ENCODE assay signal across 12 cellular contexts in genomic region chr11:60950024-60950423, GRCh38. TPM values are rescaled to one million over a fixed set of nuclear protein-coding genes. Genes with fewer than 3 reads are reported as not detected.
DNase-seq lines count a peak whose midpoint lies in the region; ATAC-seq and TF ChIP-seq lines count a peak whose summit lies in the region.
"Had no signal": no experiment of that assay in that cellular context is flagged by ENCODE, and none has a peak within 500 bp of the region (broad histone marks: within the 10 kb centered on the region; RNA-seq: fewer than 3 reads in every experiment).

No MANE protein-coding gene starts in this region.

- ATAC-seq in Right ventricle myocardium inferior (no peak), naive B cell (ENCODE audit: low read depth in 2 of 2) (no peak)

- H3K27ac Mint-ChIP-seq in activated naive CD8-positive, alpha-beta T cell: peak overlapping the region; percentile 79
- H3K27ac Mint-ChIP-seq in naive B cell: peak overlapping the region; percentile 33 to 97 (median 76)

- H3K9me3 ChIP-seq in right atrium auricular region: no peaks in the 10 kb centered on the region
- no peaks in the 10 kb centered on the region for H3K9me3 ChIP-seq in vagina

- TF ChIP-seq POLR2A in vagina (IDR thresholded peaks at IDR 0.05): no peak

- H3K4me3 Mint-ChIP-seq in activated naive CD8-positive, alpha-beta T cell: peak overlapping the region; percentile 66
- H3K4me3 Mint-ChIP-seq in naive B cell: peak overlapping the region; percentile 82 to 96 (median 90)

- intact Hi-C loops in Right ventricle myocardium inferior (cut with DNase I): loop anchor here (5.0 kb wide), 1 partner anchor 33 kb away; no protein-coding TSS in a partner anchor
- intact Hi-C loops in vagina (cut with DNase I): no loop called here

- TF ChIP-seq CTCF in right atrium auricular region (IDR thresholded peaks at IDR 0.05): no peak
- TF ChIP-seq CTCF in vagina (IDR thresholded peaks at IDR 0.05): no peak

- H3K27me3 ChIP-seq in right atrium auricular region (no peaks in the 10 kb centered on the region), vagina (no peaks in the 10 kb centered on the region)

- H3K36me3 ChIP-seq in right atrium auricular region: no peaks in the 10 kb centered on the region
- no peaks in the 10 kb centered on the region for H3K36me3 ChIP-seq in vagina

- peaks cover 0 to 21% of the 10 kb centered on the region in 2 donors for H3K4me1 ChIP-seq in right atrium auricular region
- peaks cover 27% of the 10 kb centered on the region for H3K4me1 ChIP-seq in vagina

- peak overlapping the region in 1 of 2 donors; percentile 35 for H3K27ac ChIP-seq in right atrium auricular region
- peak overlapping the region; percentile 91 for H3K27ac ChIP-seq in vagina

- H3K4me3 ChIP-seq in right atrium auricular region: peak overlapping the region; percentile 39 to 56
- H3K4me3 ChIP-seq in vagina: peak overlapping the region; percentile 56 to 75

- H3K4me1 Mint-ChIP-seq in activated naive CD8-positive, alpha-beta T cell (ENCODE audit: low read depth): peaks cover 26% of the 10 kb centered on the region
- peaks cover 59 to 78% (median 71%) of the 10 kb centered on the region in 3 donors for H3K4me1 Mint-ChIP-seq in naive B cell

- no peak for DNase-seq in right atrium auricular region (ENCODE audit: low spot score)
- no peak for DNase-seq in Right ventricle myocardium inferior (ENCODE audit: missing footprints)
- DNase-seq in naive B cell: no peak
- DNase-seq in vagina (ENCODE audit: extremely low spot score in 2 of 2): no peak
- no peak for DNase-seq in stimulated activated CD4-positive, alpha-beta T cell treated with anti-CD3 and anti-CD28 coated beads, Interleukin-2, amount 100 ng/mL, for 48 hours
- DNase-seq in T-helper 2 cell: no peak
- no peak for DNase-seq in NCI-H2171 (lab: John Stamatoyannopoulos, UW)
- DNase-seq: erythroblast, NCI-H1105 had no signal

- H3K9me3 Mint-ChIP-seq in activated naive CD8-positive, alpha-beta T cell (ENCODE audit: low read depth): no peaks in the 10 kb centered on the region
- no peaks in the 10 kb centered on the region for H3K9me3 Mint-ChIP-seq in naive B cell

- H3K27me3 Mint-ChIP-seq in activated naive CD8-positive, alpha-beta T cell: no peaks in the 10 kb centered on the region
- H3K27me3 Mint-ChIP-seq in naive B cell: no peaks in the 10 kb centered on the region

- H3K36me3 Mint-ChIP-seq in activated naive CD8-positive, alpha-beta T cell: no peaks in the 10 kb centered on the region
- H3K36me3 Mint-ChIP-seq in naive B cell: peaks cover 0 to 16% of the 10 kb centered on the region in 2 donors

RNA-seq across cellular contexts. Expression of gene SLC15A3, which starts 2.0 kb away (rescaled TPM):
- total RNA-seq in right atrium auricular region (10 to 100 TPM; 12.9 to 17.5 TPM), Right ventricle myocardium inferior (20.8 TPM), vagina (23.1 TPM)
- polyA plus RNA-seq in naive B cell (ENCODE audit: low read depth in 6 of 6): 10 to 100 TPM in 5 of 6 donors, 1 to 10 TPM in 1; 7.0 to 18.1 (median 15.9) TPM

RNA-seq across cellular contexts. Expression of gene CD6, which starts 21.5 kb away (rescaled TPM):
- total RNA-seq in right atrium auricular region: under 1 TPM; 0.48 to 0.79 TPM
- total RNA-seq in Right ventricle myocardium inferior: 0.22 TPM
- 10 to 100 TPM in 4 of 6 donors, 1 to 10 TPM in 2; 6.4 to 25.2 (median 10.8) TPM for polyA plus RNA-seq in naive B cell (ENCODE audit: low read depth in 6 of 6)
- total RNA-seq in vagina: 3.9 TPM
- total RNA-seq: pulmonary artery endothelial cell had no signal
- polyA plus RNA-seq: BJ had no signal

RNA-seq across cellular contexts. Expression of gene TMEM132A, which starts 25.8 kb away (rescaled TPM):
- 1 to 10 TPM; 7.5 to 8.4 TPM for total RNA-seq in right atrium auricular region
- 6.3 TPM for total RNA-seq in Right ventricle myocardium inferior
- 1 to 10 TPM in 1 of 6 donors, under 1 TPM in 3, not detected in 2; 0.23 to 1.2 (median 0.40) TPM for polyA plus RNA-seq in naive B cell (ENCODE audit: low read depth in 6 of 6)
- total RNA-seq in vagina: 6.1 TPM

RNA-seq across cellular contexts. Expression of gene TMEM109, which starts 36.1 kb away (rescaled TPM):
- 100 to 1,000 TPM; 119 to 124 TPM for total RNA-seq in right atrium auricular region
- 97.5 TPM for total RNA-seq in Right ventricle myocardium inferior
- 100 to 1,000 TPM; 286 to 521 (median 315) TPM for polyA plus RNA-seq in naive B cell (ENCODE audit: low read depth in 6 of 6)
- total RNA-seq in vagina: 127 TPM

RNA-seq across cellular contexts. Expression of gene PRPF19, which starts 43.6 kb away (rescaled TPM):
- total RNA-seq in right atrium auricular region: 10 to 100 TPM; 20.3 to 46.2 TPM
- 41.1 TPM for total RNA-seq in Right ventricle myocardium inferior
- polyA plus RNA-seq in naive B cell (ENCODE audit: low read depth in 6 of 6): 10 to 100 TPM in 5 of 6 donors, 1 to 10 TPM in 1; 5.6 to 19.3 (median 15.6) TPM
- total RNA-seq in vagina: 54.0 TPM
